In genomic region chr6:169383265-169383664, GRCh38 we compare ENCODE assay signal across 28 cellular contexts.
DNase-seq lines count a peak whose midpoint lies in the region; ATAC-seq and FAIRE-seq lines count a peak whose summit lies in the region.
"Had no signal": no experiment of that assay in that cellular context is flagged by ENCODE, and none has a peak within 500 bp of the region (broad histone marks: within the 10 kb centered on the region; RNA-seq: fewer than 3 reads in every experiment).

No MANE protein-coding gene starts in this region.

- H3K4me3 ChIP-seq in BLaER1 (no peak overlapping the region), small intestine (ENCODE audit: low read depth in 1 of 2, low read length in 2 of 2) (no peak overlapping the region)
- H3K4me3 ChIP-seq in BLaER1 treated with 17β-estradiol and CSF1 and Interleukin-3, amounts not matched to agents 10 nM and 100 nM, result no peak overlapping the region
- H3K4me3 ChIP-seq: GM12878 had no signal

- DNase-seq in left kidney (ENCODE audit: low read depth, low spot score) (peak; percentile 22), small intestine (no peak)
- DNase-seq in activated CD8-positive, alpha-beta memory T cell treated with anti-CD3 and anti-CD28 coated beads, Interleukin-2, amount 50 U/mL, for 48 hours, result no peak
- DNase-seq in stimulated activated naive B cell treated with anti-CD40 and anti-IgM and Interleukin-4, amounts not matched to agents 10 μg/mL and 1 μg/mL and 100 μg/mL, for 72 hours, result no peak
- DNase-seq: 8988T; ACHN; BE2C; C1 segment of cervical spinal cord; CD4-positive, alpha-beta memory T cell; CD4-positive, CD25-positive, alpha-beta regulatory T cell; CD8-positive, alpha-beta memory T cell; COR-L47; DMS 273 treated with DMSO at 0.1 percent for 48 hours; DMS153; DMS53; DMS79; DND-41; EL; GDM1 had no signal

- H3K4me1 ChIP-seq in BLaER1 (peaks cover 11% of the 10 kb centered on the region), small intestine (ENCODE audit: control insufficient read depth in 2 of 2, insufficient read depth in 1 of 2, low read depth in 1 of 2, low read length in 1 of 2) (no peaks in the 10 kb centered on the region)
- peaks cover 0 to 10% (median 3%) of the 10 kb centered on the region in 10 experiments; a peak in 10 of 20 replicates for H3K4me1 ChIP-seq in BLaER1 treated with 17β-estradiol and CSF1 and Interleukin-3, amounts not matched to agents 10 nM and 100 nM
- H3K4me1 ChIP-seq: BE2C had no signal

- no peak overlapping the region for H3K27ac Mint-ChIP-seq in stimulated activated naive B cell treated with anti-CD40 and anti-IgM and Interleukin-4, amounts not matched to agents 10 μg/mL and 1 μg/mL and 100 μg/mL, for 72 hours
- H3K27ac Mint-ChIP-seq: CD14-positive monocyte; CD4-positive, alpha-beta memory T cell; CD4-positive, CD25-positive, alpha-beta regulatory T cell; CD8-positive, alpha-beta memory T cell had no signal

- H3K27me3 ChIP-seq in BLaER1 (no peaks in the 10 kb centered on the region), small intestine (ENCODE audit: control insufficient read depth in 2 of 2, insufficient read depth in 2 of 2, low read length in 2 of 2) (no peaks in the 10 kb centered on the region)
- H3K27me3 ChIP-seq in BLaER1 treated with 17β-estradiol and CSF1 and Interleukin-3, amounts not matched to agents 10 nM and 100 nM, result no peaks in the 10 kb centered on the region
- H3K27me3 ChIP-seq: BE2C had no signal

- H3K36me3 ChIP-seq in BLaER1, result no peaks in the 10 kb centered on the region
- H3K36me3 ChIP-seq in BLaER1 treated with 17β-estradiol and CSF1 and Interleukin-3, amounts not matched to agents 10 nM and 100 nM, result no peaks in the 10 kb centered on the region
- no peaks in the 10 kb centered on the region for H3K36me3 ChIP-seq in small intestine (ENCODE audit: control insufficient read depth in 2 of 2, insufficient read depth in 2 of 2, low read length in 2 of 2)
- H3K36me3 ChIP-seq: BE2C had no signal

- H3K4me3 Mint-ChIP-seq in stimulated activated naive B cell treated with anti-CD40 and anti-IgM and Interleukin-4, amounts not matched to agents 10 μg/mL and 1 μg/mL and 100 μg/mL, for 72 hours, result no peak overlapping the region
- H3K4me3 Mint-ChIP-seq: CD14-positive monocyte; CD4-positive, alpha-beta memory T cell; CD4-positive, CD25-positive, alpha-beta regulatory T cell; CD8-positive, alpha-beta memory T cell had no signal

- no peak overlapping the region for H3K9ac ChIP-seq in BLaER1
- no peak overlapping the region for H3K9ac ChIP-seq in BLaER1 treated with 17β-estradiol and CSF1 and Interleukin-3, amounts not matched to agents 10 nM and 100 nM

- H3K27ac ChIP-seq in BLaER1 (no peak overlapping the region), small intestine (ENCODE audit: low read depth in 1 of 2, low read length in 1 of 2) (no peak overlapping the region)
- no peak overlapping the region for H3K27ac ChIP-seq in BLaER1 treated with 17β-estradiol and CSF1 and Interleukin-3, amounts not matched to agents 10 nM and 100 nM

- H3K27me3 Mint-ChIP-seq in stimulated activated naive B cell treated with anti-CD40 and anti-IgM and Interleukin-4, amounts not matched to agents 10 μg/mL and 1 μg/mL and 100 μg/mL, for 72 hours, result peaks cover 0 to 3% of the 10 kb centered on the region in 2 donors
- H3K27me3 Mint-ChIP-seq: CD4-positive, CD25-positive, alpha-beta regulatory T cell had no signal

- H3K9me3 ChIP-seq in BLaER1 (peaks cover 16% of the 10 kb centered on the region), small intestine (ENCODE audit: control insufficient read depth, low read depth) (no peaks in the 10 kb centered on the region)
- H3K9me3 ChIP-seq in BLaER1 treated with 17β-estradiol and CSF1 and Interleukin-3, amounts not matched to agents 10 nM and 100 nM (replicated peaks in 1 of 11), result peaks cover 21 to 51% (median 33%) of the 10 kb centered on the region in 11 experiments
- H3K9me3 ChIP-seq: BE2C had no signal

- FAIRE-seq in small intestine (lab: Jason Lieb, UNC), result no peak
- FAIRE-seq: A204.1, GM12878, GM12892, GM18507 had no signal

- no peaks in the 10 kb centered on the region for H4K20me1 ChIP-seq in BLaER1
- no peaks in the 10 kb centered on the region for H4K20me1 ChIP-seq in BLaER1 treated with 17β-estradiol and CSF1 and Interleukin-3, amounts not matched to agents 10 nM and 100 nM

- WGBS in small intestine, 3 donors, result 57 to 76% (median 72%) methylated on average over 6 of the region's 6 CpGs

- H3K9me3 Mint-ChIP-seq in stimulated activated naive B cell treated with anti-CD40 and anti-IgM and Interleukin-4, amounts not matched to agents 10 μg/mL and 1 μg/mL and 100 μg/mL, for 72 hours, result peaks cover 9 to 10% of the 10 kb centered on the region in 2 donors

- no peaks in the 10 kb centered on the region for H3K4me1 Mint-ChIP-seq in stimulated activated naive B cell treated with anti-CD40 and anti-IgM and Interleukin-4, amounts not matched to agents 10 μg/mL and 1 μg/mL and 100 μg/mL, for 72 hours
- H3K4me1 Mint-ChIP-seq: CD14-positive monocyte; CD4-positive, alpha-beta memory T cell; CD4-positive, CD25-positive, alpha-beta regulatory T cell; CD8-positive, alpha-beta memory T cell had no signal

- H3K36me3 Mint-ChIP-seq in stimulated activated naive B cell treated with anti-CD40 and anti-IgM and Interleukin-4, amounts not matched to agents 10 μg/mL and 1 μg/mL and 100 μg/mL, for 72 hours, result peaks cover 1 to 4% of the 10 kb centered on the region in 2 donors
- H3K36me3 Mint-ChIP-seq: CD14-positive monocyte; CD4-positive, alpha-beta memory T cell; CD4-positive, CD25-positive, alpha-beta regulatory T cell had no signal

- ATAC-seq in esophagus mucosa (peak; percentile 66), GM21390 (IDR thresholded peaks at IDR 0.05; ENCODE audit: unreplicated experiment) (no peak)
- no peak for ATAC-seq in stimulated activated naive B cell treated with anti-CD40 and anti-IgM and Interleukin-4, amounts not matched to agents 10 μg/mL and 1 μg/mL and 100 μg/mL, for 72 hours (replicated peaks)
- ATAC-seq: GM12878 had no signal

- H3K4me2 ChIP-seq in BLaER1, result peak overlapping the region; percentile 39
- peak overlapping the region in 6 of 11 experiments; percentile 5 to 55 (median 37); a peak in 10 of 22 replicates for H3K4me2 ChIP-seq in BLaER1 treated with 17β-estradiol and CSF1 and Interleukin-3, amounts not matched to agents 10 nM and 100 nM
